Comparison of ENCODE assay signal across 15 cellular contexts in the genomic region with DNA sequence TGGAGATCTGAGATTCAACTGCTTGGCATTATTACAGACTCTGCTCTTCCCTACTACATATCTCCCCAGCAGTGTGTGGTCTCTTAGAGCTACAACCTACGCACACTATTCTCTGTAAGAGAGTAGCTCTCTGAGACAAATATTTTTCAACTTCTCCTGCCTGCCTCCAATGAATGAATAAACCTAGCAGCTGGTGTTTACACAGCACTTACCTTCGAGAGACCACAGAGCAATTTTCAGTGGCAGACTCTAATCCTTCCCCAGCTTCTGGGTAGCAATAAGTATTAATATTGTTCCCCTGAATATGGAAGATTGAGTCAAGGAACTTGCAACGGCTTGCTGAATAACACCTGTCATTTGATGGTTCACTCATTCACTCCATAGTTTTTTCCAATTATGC.
DNase-seq lines count a peak whose midpoint lies in the region; ATAC-seq and TF ChIP-seq lines count a peak whose summit lies in the region.
"Had no signal": no experiment of that assay in that cellular context is flagged by ENCODE, and none has a peak within 500 bp of the region (broad histone marks: within the 10 kb centered on the region; RNA-seq: fewer than 3 reads in every experiment).

No MANE protein-coding gene starts in this region.

- no peak overlapping the region for H3K4me3 ChIP-seq in right lobe of liver
- H3K4me3 ChIP-seq: MG63, SK-N-MC had no signal

- no peaks in the 10 kb centered on the region for H3K36me3 ChIP-seq in right lobe of liver
- H3K36me3 ChIP-seq: MG63 had no signal

- 48% methylated on average over 3 of the region's 3 CpGs for WGBS in right lobe of liver (ENCODE audit: insufficient coverage, low coverage, low lambda C conversion rate, missing lambda C conversion rate)

- DNase-seq in NCI-H2107 treated with DMSO at 0.1 percent for 48 hours (lab: John Stamatoyannopoulos, UW; ENCODE audit: unreplicated experiment) (peak; percentile 36), NCI-H2107 (lab: John Stamatoyannopoulos, UW) (no peak), NCI-H2029 (lab: John Stamatoyannopoulos, UW) (peak; percentile 3), NCI-H510A treated with DMSO at 0.1 percent for 48 hours (lab: John Stamatoyannopoulos, UW) (peak; percentile 69), SHP77 treated with DMSO at 0.1 percent for 48 hours (lab: John Stamatoyannopoulos, UW) (peak; percentile 51), right lobe of liver (no peak)
- DNase-seq: CD8-positive, alpha-beta T cell; H7; MG63; NCI-H526; T-helper 9 cell had no signal

- no peak for ATAC-seq in activated CD4-positive, CD25-positive, alpha-beta regulatory T cell treated with anti-CD3 and anti-CD28 coated beads, Interleukin-2, amount 50 U/mL, for 24 hours
- ATAC-seq in right lobe of liver (no peak), GM21737 (IDR thresholded peaks at IDR 0.05; ENCODE audit: unreplicated experiment) (no peak)
- ATAC-seq: CD8-positive, alpha-beta T cell had no signal

- TF ChIP-seq CTCF in right lobe of liver (IDR thresholded peaks at IDR 0.05), result no peak

- H3K9me3 ChIP-seq in right lobe of liver, result no peaks in the 10 kb centered on the region
- H3K9me3 ChIP-seq: MG63 had no signal

- no peak for TF ChIP-seq POLR2A in right lobe of liver (IDR thresholded peaks at IDR 0.05)

- H3K4me1 ChIP-seq in right lobe of liver, result no peaks in the 10 kb centered on the region

- H3K27me3 ChIP-seq in right lobe of liver, result no peaks in the 10 kb centered on the region
- H3K27me3 ChIP-seq: MG63 had no signal

- intact Hi-C loops in right lobe of liver (cut with DNase I), result no loop called here

- H3K27ac ChIP-seq in right lobe of liver, result no peak overlapping the region
- H3K27ac ChIP-seq: KMS-11, SK-N-MC had no signal

Comparison
In these comparisons a context has a peak if more than half of its experiments do, and no peak if none do; other contexts are left out.
1. DNase-seq: peak in NCI-H2107 treated with DMSO at 0.1 percent for 48 hours (single experiment), NCI-H2029 (single experiment), NCI-H510A treated with DMSO at 0.1 percent for 48 hours (single experiment) and SHP77 treated with DMSO at 0.1 percent for 48 hours (single experiment); none in NCI-H2107 (single experiment) and right lobe of liver (0 of 3).